ENCODE assay signal across 19 cellular contexts in genomic region chr13:106133025-106133424, GRCh38.
DNase-seq lines count a peak whose midpoint lies in the region; ATAC-seq and TF ChIP-seq lines count a peak whose summit lies in the region.
"Had no signal": no experiment of that assay in that cellular context is flagged by ENCODE, and none has a peak within 500 bp of the region (broad histone marks: within the 10 kb centered on the region; RNA-seq: fewer than 3 reads in every experiment).

No MANE protein-coding gene starts in this region.

- no peaks in the 10 kb centered on the region for H3K79me2 ChIP-seq in GM23248 (ENCODE audit: insufficient read depth)

- no peaks in the 10 kb centered on the region for H3K9me2 ChIP-seq in GM23248 (ENCODE audit: insufficient read depth)

- ATAC-seq in HG03457 (IDR thresholded peaks at IDR 0.05; ENCODE audit: unreplicated experiment), result no peak
- ATAC-seq: psoas muscle had no signal

- no peak overlapping the region for H3K27ac ChIP-seq in GM23248
- H3K27ac ChIP-seq: psoas muscle, tibial artery had no signal

- no peak overlapping the region for H3K4me3 ChIP-seq in GM23248
- no peak overlapping the region for H3K4me3 ChIP-seq in adipocyte (ENCODE audit: low read length)
- H3K4me3 ChIP-seq in fibroblast of mammary gland (ENCODE audit: control insufficient read depth, low read depth, low read length), result no peak overlapping the region
- H3K4me3 ChIP-seq in skeletal muscle cell (ENCODE audit: low read depth, low read length), result no peak overlapping the region
- H3K4me3 ChIP-seq: psoas muscle, tibial artery had no signal

- H3K9ac ChIP-seq in GM23248 (no peak overlapping the region), adipocyte (ENCODE audit: low read length) (no peak overlapping the region)

- peaks cover 20% of the 10 kb centered on the region for H3K4me1 ChIP-seq in GM23248 (ENCODE audit: insufficient read depth)
- peaks cover 12% of the 10 kb centered on the region for H3K4me1 ChIP-seq in adipocyte (ENCODE audit: control insufficient read depth, insufficient read depth, low read length)
- H3K4me1 ChIP-seq: psoas muscle had no signal

- peaks cover 21% of the 10 kb centered on the region for H3F3A ChIP-seq in GM23248 (ENCODE audit: insufficient read depth)

- no peaks in the 10 kb centered on the region for H3K36me3 ChIP-seq in GM23248 (ENCODE audit: low read depth)
- no peaks in the 10 kb centered on the region for H3K36me3 ChIP-seq in adipocyte (ENCODE audit: control insufficient read depth, insufficient read depth, low read length, severe bottlenecking)
- H3K36me3 ChIP-seq: tibial artery had no signal

- peak overlapping the region; percentile 34 for H3K4me2 ChIP-seq in GM23248 (ENCODE audit: unreplicated experiment)

- no peak for TF ChIP-seq CTCF in fibroblast of mammary gland (conservative IDR thresholded peaks at IDR 0.05; ENCODE audit: control insufficient read depth, insufficient read depth, low read depth, low read length)

- H4K20me1 ChIP-seq in GM23248 (ENCODE audit: insufficient read depth), result no peaks in the 10 kb centered on the region

- H3K9me3 ChIP-seq in GM23248 (ENCODE audit: low read depth) (no peaks in the 10 kb centered on the region), adipocyte (ENCODE audit: control insufficient read depth, low read length) (peaks cover 4% of the 10 kb centered on the region)
- H3K9me3 ChIP-seq: psoas muscle, tibial artery had no signal

- no peak overlapping the region for H2AFZ ChIP-seq in GM23248

- 15% methylated on average over 2 of the region's 2 CpGs for WGBS in GM23248 (ENCODE audit: low coverage in 1 of 2, low lambda C conversion rate in 2 of 2, missing lambda C conversion rate in 2 of 2), 2 experiments

- no peaks in the 10 kb centered on the region for H3K27me3 ChIP-seq in GM23248 (replicated peaks; ENCODE audit: insufficient read depth)
- H3K27me3 ChIP-seq in adipocyte (replicated peaks; ENCODE audit: control insufficient read depth, insufficient read depth, low read length), result no peaks in the 10 kb centered on the region
- H3K27me3 ChIP-seq: tibial artery had no signal

- peak; percentile 78 for DNase-seq in GM23248
- peak; percentile 65 for DNase-seq in adipocyte (ENCODE audit: low read depth)
- DNase-seq in fibroblast of mammary gland (ENCODE audit: low read depth), result peak; percentile 74
- DNase-seq in skeletal muscle cell (ENCODE audit: low read depth), result peak; percentile 85
- no peak for DNase-seq in activated gamma-delta T cell treated with Interleukin-2 at 50 U/mL for 16 hours
- DNase-seq in activated CD8-positive, alpha-beta memory T cell treated with anti-CD3 and anti-CD28 coated beads, Interleukin-2, amount 50 U/mL, for 48 hours, result no peak
- no peak for DNase-seq in T1000 (lab: John Stamatoyannopoulos, UW)
- DNase-seq: activated CD4-positive, alpha-beta T cell treated with anti-CD3 and anti-CD28 coated beads, Interleukin-2, amount 10 ng/mL, durations not matched to agents 7 days and 5 days; activated T-cell treated with anti-CD3 and anti-CD28 coated beads, Interleukin-2, amount 50 U/mL, for 1 hour; GDM1; left colon; naive B cell; NCI-H2029; NCI-H82; psoas muscle; Right ventricle myocardium superior; stimulated activated CD4-positive, alpha-beta T cell treated with anti-CD3 and anti-CD28 coated beads, Interleukin-1b, Interleukin-23, amount 100 ng/mL, for 48 hours; tibial artery had no signal

- in situ Hi-C loops in GM23248 (cut with MboI), result no loop called here

Comparison
In these comparisons a context has a peak if more than half of its experiments do, and no peak if none do; other contexts are left out.
1. DNase-seq: peak in GM23248 (single experiment), adipocyte (single experiment), fibroblast of mammary gland (single experiment) and skeletal muscle cell (single experiment); none in activated gamma-delta T cell treated with Interleukin-2 at 50 U/mL for 16 hours (single experiment), activated CD8-positive, alpha-beta memory T cell treated with anti-CD3 and anti-CD28 coated beads, Interleukin-2, amount 50 U/mL, for 48 hours (single experiment) and T1000 (single experiment).